ENCODE assay signal across 21 cellular contexts in genomic region chr11:20483931-20484330, GRCh38.
DNase-seq lines count a peak whose midpoint lies in the region; ATAC-seq and TF ChIP-seq lines count a peak whose summit lies in the region.
"Had no signal": no experiment of that assay in that cellular context is flagged by ENCODE, and none has a peak within 500 bp of the region (broad histone marks: within the 10 kb centered on the region; RNA-seq: fewer than 3 reads in every experiment).

No MANE protein-coding gene starts in this region.

- ATAC-seq in RWPE2 (ENCODE audit: low read depth) = peak; percentile 97
- ATAC-seq: A549 had no signal

- peaks cover 17% of the 10 kb centered on the region for H3K4me1 ChIP-seq in RWPE2 (ENCODE audit: insufficient read depth, poor library complexity, severe bottlenecking)
- H3K4me1 ChIP-seq: A549, BLaER1 had no signal

- peak; percentile 42 for DNase-seq in HPDE6-E6E7 (ENCODE audit: extremely low spot score)
- DNase-seq in RWPE2 (ENCODE audit: low spot score) = no peak
- DNase-seq in epithelial cell of esophagus (ENCODE audit: low read depth) = peak; percentile 88
- peak; percentile 20 for DNase-seq in iris pigment epithelial cell (ENCODE audit: low read depth)
- no peak for DNase-seq in MG63
- DNase-seq in T-helper 9 cell = no peak
- no peak for DNase-seq in hypothalamus (lab: John Stamatoyannopoulos, UW)
- DNase-seq: CD4-positive, alpha-beta memory T cell; DMS153; GDM1; HCEC 1CT; MV-4-11; NCI-H1436; NCI-H1930; NCI-H2171 treated with DMSO at 0.1 percent for 48 hours; NCI-H446 treated with DMSO at 0.1 percent for 48 hours; OCI-M1; SHP77 treated with DMSO at 0.1 percent for 48 hours; SK-N-SH had no signal

- H3K9me3 ChIP-seq in RWPE2 (ENCODE audit: severe bottlenecking) (no peaks in the 10 kb centered on the region), MG63 (no peaks in the 10 kb centered on the region)
- H3K9me3 ChIP-seq: A549, SK-N-SH had no signal

- peaks cover 10% of the 10 kb centered on the region for H3K36me3 ChIP-seq in RWPE2 (ENCODE audit: low read depth)
- H3K36me3 ChIP-seq in MG63 = no peaks in the 10 kb centered on the region; the same call in 1 of the 2 replicates

- no peak for TF ChIP-seq CTCF in RWPE2 (IDR thresholded peaks at IDR 0.05; ENCODE audit: poor library complexity, severe bottlenecking)
- TF ChIP-seq CTCF in epithelial cell of esophagus (IDR thresholded peaks at IDR 0.05; ENCODE audit: insufficient read depth, low read depth, low read length, missing control alignments) = no peak

- no peaks in the 10 kb centered on the region for H3K27me3 ChIP-seq in RWPE2 (ENCODE audit: insufficient read depth, poor library complexity, severe bottlenecking)
- no peaks in the 10 kb centered on the region for H3K27me3 ChIP-seq in MG63
- H3K27me3 ChIP-seq: BLaER1 had no signal

- H3K27ac ChIP-seq in RWPE2 (ENCODE audit: poor library complexity, severe bottlenecking) = peak overlapping the region; percentile 71
- H3K27ac ChIP-seq: A549, BLaER1 had no signal

- H3K4me3 ChIP-seq in RWPE2 (ENCODE audit: severe bottlenecking) (no peak overlapping the region), epithelial cell of esophagus (ENCODE audit: low read length) (no peak overlapping the region), MG63 (no peak overlapping the region)
- H3K4me3 ChIP-seq: A549, BLaER1 had no signal

Comparison
In these comparisons a context has a peak if more than half of its experiments do, and no peak if none do; other contexts are left out.
1. DNase-seq: peak in HPDE6-E6E7 (single experiment), epithelial cell of esophagus (single experiment) and iris pigment epithelial cell (single experiment); none in RWPE2 (single experiment), MG63 (single experiment), T-helper 9 cell (single experiment) and hypothalamus (0 of 51).